ENCODE assay signal across 19 cellular contexts in the genomic region with DNA sequence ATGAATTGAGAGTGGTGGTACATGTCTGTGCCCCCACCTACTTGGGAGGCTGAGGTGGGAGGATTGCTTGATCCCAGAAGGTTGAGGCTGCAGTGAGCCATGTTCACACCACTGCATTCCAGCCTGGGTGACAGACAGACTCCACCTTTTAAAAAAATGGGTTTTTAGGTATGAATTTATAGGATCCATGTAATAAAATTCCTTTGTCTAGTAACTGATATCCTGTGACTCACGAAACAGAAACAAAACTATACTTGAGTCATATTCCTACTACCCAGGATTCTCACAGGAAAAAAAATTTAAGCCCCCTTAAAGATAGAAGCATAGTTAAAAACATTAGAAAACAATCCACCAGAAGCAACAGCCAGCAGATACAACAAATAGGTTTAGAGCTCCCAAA. TPM values are rescaled to one million over a fixed set of nuclear protein-coding genes. Genes with fewer than 3 reads are reported as not detected.
A peak's percentile ranks its signal among the peaks of the same experiment; 100 is the strongest.
DNase-seq lines count a peak whose midpoint lies in the region; ATAC-seq and TF ChIP-seq lines count a peak whose summit lies in the region.
"Had no signal": no experiment of that assay in that cellular context is flagged by ENCODE, and none has a peak within 500 bp of the region (broad histone marks: within the 10 kb centered on the region; RNA-seq: fewer than 3 reads in every experiment).

No MANE protein-coding gene starts in this region.

- ATAC-seq in RWPE2 (ENCODE audit: low read depth), result peak; percentile 83
- ATAC-seq: GM23338; heart left ventricle; right cardiac atrium; stimulated activated effector memory CD8-positive, alpha-beta T cell treated with anti-CD3 and anti-CD28 coated beads, Interleukin-12 subunit alpha, Interleukin-12 subunit beta, amount 100 ng/mL, for 72 hours had no signal

- H3K36me3 ChIP-seq in RWPE2 (ENCODE audit: low read depth), result no peaks in the 10 kb centered on the region
- H3K36me3 ChIP-seq: BLaER1, heart left ventricle had no signal

- H3K4me3 ChIP-seq in RWPE2 (ENCODE audit: severe bottlenecking) (no peak overlapping the region), fibroblast of mammary gland (ENCODE audit: control insufficient read depth, low read depth, low read length) (no peak overlapping the region)
- H3K4me3 ChIP-seq: BLaER1, dorsolateral prefrontal cortex, GM23338, heart left ventricle had no signal

- no peak for TF ChIP-seq CTCF in RWPE2 (IDR thresholded peaks at IDR 0.05; ENCODE audit: poor library complexity, severe bottlenecking)
- TF ChIP-seq CTCF in fibroblast of mammary gland (conservative IDR thresholded peaks at IDR 0.05; ENCODE audit: control insufficient read depth, insufficient read depth, low read depth, low read length), result no peak

- intact Hi-C loops in posterior vena cava (cut with DNase I), result no loop called here

- H3K27me3 ChIP-seq in RWPE2 (ENCODE audit: insufficient read depth, poor library complexity, severe bottlenecking), result no peaks in the 10 kb centered on the region
- H3K27me3 ChIP-seq: BLaER1, dorsolateral prefrontal cortex, heart left ventricle had no signal

- no peaks in the 10 kb centered on the region for H3K9me3 ChIP-seq in RWPE2 (ENCODE audit: severe bottlenecking)
- H3K9me3 ChIP-seq: BLaER1, heart left ventricle had no signal

- H3K27ac ChIP-seq in RWPE2 (ENCODE audit: poor library complexity, severe bottlenecking), result peak overlapping the region; percentile 39
- H3K27ac ChIP-seq: BLaER1, dorsolateral prefrontal cortex, heart left ventricle had no signal

- DNase-seq in HCEC 1CT, result peak; percentile 72
- no peak for DNase-seq in RWPE2 (ENCODE audit: low spot score)
- peak; percentile 57 for DNase-seq in fibroblast of mammary gland (ENCODE audit: low read depth)
- DNase-seq in islet precursor cell, result no peak
- DNase-seq in Kasumi-1 (lab: John Stamatoyannopoulos, UW), result no peak
- DNase-seq in NCI-H1105 (lab: John Stamatoyannopoulos, UW), result no peak
- no peak for DNase-seq in posterior vena cava (ENCODE audit: low spot score)
- DNase-seq: activated CD4-positive, alpha-beta T cell treated with anti-CD3 and anti-CD28 coated beads for 4 hours; dorsolateral prefrontal cortex; heart left ventricle; immature natural killer cell; NCI-H1694 treated with DMSO at 0.1 percent for 48 hours; NCI-H2227 treated with DMSO at 0.1 percent for 48 hours; NCI-H82; right cardiac atrium; T1000 had no signal

- H3K4me1 ChIP-seq in RWPE2 (ENCODE audit: insufficient read depth, poor library complexity, severe bottlenecking), result peaks cover 9% of the 10 kb centered on the region

RNA-seq across cellular contexts. Expression of gene CRTC3, which starts 10.0 kb away (rescaled TPM):
- 10 to 100 TPM; 48.0 to 55.5 TPM for total RNA-seq in posterior vena cava

Comparison
In these comparisons a context has a peak if more than half of its experiments do, and no peak if none do; other contexts are left out.
1. DNase-seq: peak in HCEC 1CT (single experiment) and fibroblast of mammary gland (single experiment); none in RWPE2 (single experiment), islet precursor cell (single experiment), Kasumi-1 (0 of 2), NCI-H1105 (single experiment) and posterior vena cava (single experiment).